Comparison of ENCODE assay signal across 9 cellular contexts in the genomic region with DNA sequence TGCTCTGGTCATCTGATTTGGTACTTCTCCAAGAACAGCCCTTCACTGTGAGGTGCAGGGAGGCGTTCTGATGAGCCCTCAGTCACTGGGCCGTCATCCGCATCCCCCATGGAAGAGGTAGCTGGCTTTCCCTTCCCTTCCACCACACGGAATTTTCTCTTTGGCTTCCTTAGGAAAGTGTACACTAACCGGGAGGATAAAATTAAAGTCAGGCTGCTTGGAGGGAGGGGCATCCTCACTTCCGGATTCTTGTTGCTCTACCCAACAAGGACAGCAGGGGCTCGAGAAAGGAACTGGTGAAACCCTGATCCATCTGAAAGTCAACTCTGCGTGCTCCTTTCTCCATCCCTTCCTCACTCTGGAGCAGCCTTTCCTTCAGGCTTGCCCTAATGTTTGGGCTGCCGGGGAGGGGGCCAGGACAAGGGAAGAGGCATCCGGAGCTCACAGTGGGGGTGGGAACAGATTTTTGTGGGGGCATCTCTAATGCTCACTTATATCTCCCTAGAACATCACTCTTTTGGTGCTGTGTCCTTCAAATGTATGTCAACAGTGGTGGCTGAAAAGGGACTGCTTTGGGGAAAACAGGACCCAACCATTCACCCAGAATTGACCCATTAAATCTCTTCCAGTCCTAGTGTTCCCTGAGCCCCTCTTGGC.
DNase-seq lines count a peak whose midpoint lies in the region; ATAC-seq, FAIRE-seq and TF ChIP-seq lines count a peak whose summit lies in the region.
"Had no signal": no experiment of that assay in that cellular context is flagged by ENCODE, and none has a peak within 500 bp of the region (broad histone marks: within the 10 kb centered on the region; RNA-seq: fewer than 3 reads in every experiment).

No MANE protein-coding gene starts in this region.

- intact Hi-C loops in left ventricle myocardium superior (cut with micrococcal nuclease): no loop called here
- intact Hi-C loops in cardiac septum (cut with DNase I): no loop called here
- intact Hi-C loops in mammary epithelial cell (cut with micrococcal nuclease): no loop called here
- intact Hi-C loops in pancreas (cut with DNase I): no loop called here

- TF ChIP-seq CTCF in NB4 (IDR thresholded peaks at IDR 0.05; ENCODE audit: low read depth, low read length) (no peak), chondrocyte (IDR thresholded peaks at IDR 0.05) (peak; percentile 18), type B pancreatic cell (conservative IDR thresholded peaks at IDR 0.05) (peak; percentile 39), mammary epithelial cell (conservative IDR thresholded peaks at IDR 0.05 in 1 of 2, IDR thresholded peaks at IDR 0.05 in 1 of 2; ENCODE audit: extremely low read depth in 1 of 2, insufficient read depth in 1 of 2, low read depth in 1 of 2, low read length in 2 of 2) (no peak), pancreas (IDR thresholded peaks at IDR 0.05) (no peak)

- no peak for FAIRE-seq in pancreas (lab: Jason Lieb, UNC)

- H3K4me3 ChIP-seq in NB4 (ENCODE audit: low read depth, low read length) (no peak overlapping the region), mammary epithelial cell (replicated peaks in 1 of 3; ENCODE audit: insufficient read depth in 1 of 3, low read depth in 2 of 3, low read length in 3 of 3) (no peak overlapping the region), pancreas (no peak overlapping the region)

- DNase-seq in left ventricle myocardium superior: no peak
- DNase-seq in cardiac septum (ENCODE audit: low spot score): no peak
- peak; percentile 31 for DNase-seq in NB4 (ENCODE audit: low read depth)
- DNase-seq in chondrocyte (ENCODE audit: low spot score): no peak
- DNase-seq in type B pancreatic cell (ENCODE audit: extremely low spot score, unreplicated experiment): no peak
- no peak for DNase-seq in mammary epithelial cell
- DNase-seq in pancreas: no peak
- DNase-seq in NCI-H2171 treated with DMSO at 0.1 percent for 48 hours (lab: John Stamatoyannopoulos, UW): no peak
- DNase-seq: DMS79 treated with DMSO at 0.1 percent for 48 hours had no signal

- H3K36me3 Mint-ChIP-seq in chondrocyte (ENCODE audit: low read depth) (peaks cover 34% of the 10 kb centered on the region), type B pancreatic cell (peaks cover 15% of the 10 kb centered on the region)

- H4K20me1 ChIP-seq in mammary epithelial cell (ENCODE audit: insufficient read depth, low read length): no peaks in the 10 kb centered on the region

- H2AFZ ChIP-seq in mammary epithelial cell (ENCODE audit: low read depth, low read length): no peak overlapping the region

- H3K9me3 Mint-ChIP-seq in chondrocyte (ENCODE audit: low read depth) (peaks cover 11% of the 10 kb centered on the region), type B pancreatic cell (peaks cover 11% of the 10 kb centered on the region)

- no peak overlapping the region for H3K4me3 Mint-ChIP-seq in chondrocyte (ENCODE audit: unreplicated experiment)
- peak overlapping the region; percentile 70 for H3K4me3 Mint-ChIP-seq in type B pancreatic cell

- H3K36me3 ChIP-seq in mammary epithelial cell (ENCODE audit: insufficient read depth, low read length) (no peaks in the 10 kb centered on the region), pancreas (no peaks in the 10 kb centered on the region)

- no peak overlapping the region for H3K27ac ChIP-seq in mammary epithelial cell (ENCODE audit: insufficient read depth, low read depth, low read length)
- no peak overlapping the region for H3K27ac ChIP-seq in pancreas

- H3K27me3 Mint-ChIP-seq in chondrocyte (ENCODE audit: low read depth): peaks cover 9% of the 10 kb centered on the region
- peaks cover 71% of the 10 kb centered on the region for H3K27me3 Mint-ChIP-seq in type B pancreatic cell

- no peak overlapping the region for H3K9ac ChIP-seq in mammary epithelial cell (ENCODE audit: insufficient read depth, low read length)

- dilution Hi-C loops in mammary epithelial cell (cut with HindIII; ENCODE audit: low sequenced_read_pairs): no loop called here

- in situ Hi-C loops in mammary epithelial cell (cut with MboI; ENCODE audit: low sequenced_read_pairs in 2 of 2): no loop called here

- H3K27ac Mint-ChIP-seq in chondrocyte (ENCODE audit: unreplicated experiment): no peak overlapping the region
- no peak overlapping the region for H3K27ac Mint-ChIP-seq in type B pancreatic cell

- no peaks in the 10 kb centered on the region for H3K79me2 ChIP-seq in mammary epithelial cell (ENCODE audit: insufficient read depth, low read length)

- peaks cover 4% of the 10 kb centered on the region for H3K27me3 ChIP-seq in mammary epithelial cell (ENCODE audit: insufficient read depth, low read length)
- no peaks in the 10 kb centered on the region for H3K27me3 ChIP-seq in pancreas

- peaks cover 9% of the 10 kb centered on the region for H3K4me1 ChIP-seq in mammary epithelial cell (ENCODE audit: insufficient read depth, low read length)
- no peaks in the 10 kb centered on the region for H3K4me1 ChIP-seq in pancreas

- BruUV-seq in mammary epithelial cell (replicated peaks; lab: Mats Ljungman, UMichigan): no TSS peak

- H3K9me3 ChIP-seq in mammary epithelial cell (replicated peaks; ENCODE audit: insufficient read depth, low read length) (no peaks in the 10 kb centered on the region), pancreas (no peaks in the 10 kb centered on the region)

- H3K4me1 Mint-ChIP-seq in chondrocyte (ENCODE audit: low read depth) (peaks cover 12% of the 10 kb centered on the region), type B pancreatic cell (ENCODE audit: unreplicated experiment) (peaks cover 4% of the 10 kb centered on the region)

- CTCF ChIA-PET in mammary epithelial cell (lab: Charles Lee; ENCODE audit: low non-redundant PET): no interaction called here

- peak; percentile 7 for ATAC-seq in left ventricle myocardium superior
- no peak for ATAC-seq in pancreas

- H3K4me2 ChIP-seq in mammary epithelial cell (ENCODE audit: insufficient read depth, low read depth, low read length): no peak overlapping the region

- TF ChIP-seq POLR2A in NB4 (IDR thresholded peaks at IDR 0.05; ENCODE audit: extremely low read depth, insufficient read length): no peak

- WGBS in mammary epithelial cell (ENCODE audit: low coverage, missing lambda C conversion rate): 80% methylated on average over 8 of the region's 10 CpGs
- 38 to 43% methylated on average over 10 of the region's 10 CpGs for WGBS in pancreas, 2 donors

Comparison
In these comparisons a context has a peak if more than half of its experiments do, and no peak if none do; other contexts are left out.
1. CTCF ChIP-seq: peak in chondrocyte (single experiment) and type B pancreatic cell (single experiment); none in NB4 (single experiment), mammary epithelial cell (0 of 2) and pancreas (0 of 4).